Comparison of ENCODE assay signal across 10 cellular contexts in genomic region chr22:44449061-44449682, GRCh38. TPM values are rescaled to one million over a fixed set of nuclear protein-coding genes. Genes with fewer than 3 reads are reported as not detected.
A peak's percentile ranks its signal among the peaks of the same experiment; 100 is the strongest.
DNase-seq lines count a peak whose midpoint lies in the region; ATAC-seq, FAIRE-seq and TF ChIP-seq lines count a peak whose summit lies in the region.
"Had no signal": no experiment of that assay in that cellular context is flagged by ENCODE, and none has a peak within 500 bp of the region (broad histone marks: within the 10 kb centered on the region; RNA-seq: fewer than 3 reads in every experiment).

No MANE protein-coding gene starts in this region.

- POLR2A ChIA-PET in AG04450 (lab: Yijun Ruan, JAX) = interaction anchor here (0.6 to 1.3 kb wide), 4 partner anchors 34 to 238 kb away, joined by 3 to 5 read pairs (median 3); no protein-coding TSS in a partner anchor

- H3K27ac ChIP-seq in AG04450 (ENCODE audit: low read depth, low read length) = peak overlapping the region; percentile 98

- peak; percentile 85 for DNase-seq in AG04450 (ENCODE audit: low read depth, low spot score)
- DNase-seq in HS-27A (ENCODE audit: low read depth) = peak; percentile 48
- peak; percentile 90 for DNase-seq in amniotic epithelial cell (ENCODE audit: low read depth)
- DNase-seq in islet precursor cell = peak; percentile 85
- no peak for DNase-seq in ureter (ENCODE audit: low spot score)
- no peak for DNase-seq in HTR-8/SVneo (ENCODE audit: insufficient read length, low spot score)
- DNase-seq in NCI-H82 treated with DMSO at 0.1 percent for 48 hours (lab: John Stamatoyannopoulos, UW; ENCODE audit: unreplicated experiment) = no peak
- DNase-seq: Calu3, NCI-H1417 treated with DMSO at 0.1 percent for 48 hours had no signal

- no peak for TF ChIP-seq CTCF in AG04450 (IDR thresholded peaks at IDR 0.05; ENCODE audit: low read depth, low read length)

- no peak for ATAC-seq in HG03457 (IDR thresholded peaks at IDR 0.05; ENCODE audit: unreplicated experiment)

- H3K4me3 ChIP-seq in AG04450 (ENCODE audit: low read depth, low read length) = no peak overlapping the region

- no peak for FAIRE-seq in HTR-8/SVneo (lab: Jason Lieb, UNC)

- CTCF ChIA-PET in AG04450 (lab: Charles Lee) = no interaction called here

- H3K9me3 ChIP-seq in AG04450 (ENCODE audit: control insufficient read depth, insufficient read depth, low read length) = peaks cover 14% of the 10 kb centered on the region

- no peaks in the 10 kb centered on the region for H3K27me3 ChIP-seq in AG04450 (ENCODE audit: control insufficient read depth, insufficient read depth, low read length)

RNA-seq across cellular contexts. Expression of gene RTL6, which starts 48.9 kb away (rescaled TPM):
- polyA plus RNA-seq in AG04450 (2011; rRNA removed) = 22.4 and 25.9 TPM in 2 replicates
- polyA minus RNA-seq in AG04450 (2011; rRNA and poly(A)+ RNA removed) = 41.3 and 49.8 TPM in 2 replicates
- total RNA-seq in ureter = 27.2 TPM

Comparison
In these comparisons a context has a peak if more than half of its experiments do, and no peak if none do; other contexts are left out.
1. DNase-seq: peak in AG04450 (single experiment), HS-27A (single experiment), amniotic epithelial cell (single experiment) and islet precursor cell (single experiment); none in ureter (single experiment), HTR-8/SVneo (single experiment) and NCI-H82 treated with DMSO at 0.1 percent for 48 hours (single experiment).